ENCODE assay signal across 8 cellular contexts in the genomic region with DNA sequence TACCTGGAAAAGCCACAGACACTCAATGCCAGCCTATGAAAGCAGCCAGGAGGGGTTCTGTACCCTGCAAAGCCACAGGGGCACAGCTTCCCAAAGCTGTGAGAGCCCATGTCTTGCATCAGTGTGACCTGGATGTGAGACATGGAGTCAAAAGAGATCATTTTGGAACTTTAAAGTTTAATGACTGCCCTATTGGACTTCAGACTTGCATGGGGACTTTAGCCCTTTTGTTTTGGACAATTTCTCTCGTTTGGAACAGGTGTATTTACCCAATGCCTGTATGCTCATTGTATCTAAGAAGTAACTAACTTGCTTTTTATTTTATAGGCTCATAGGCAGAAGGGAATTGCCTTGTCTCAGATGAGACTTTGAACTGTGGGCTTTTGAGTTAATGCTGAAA.
"Had no signal": no experiment of that assay in that cellular context is flagged by ENCODE, and none has a peak within 500 bp of the region (broad histone marks: within the 10 kb centered on the region; RNA-seq: fewer than 3 reads in every experiment).

No MANE protein-coding gene starts in this region.

- FAIRE-seq: G401.6, GM12878, GM12891, GM12892, GM18507, GM19239 had no signal

- DNase-seq: GDM1, GF-D8 had no signal

- H3K4me3 ChIP-seq: GM12878 had no signal

- ATAC-seq: GM12878 had no signal
